ENCODE assay signal across 8 cellular contexts in genomic region chr3:153161714-153162512, GRCh38. TPM values are rescaled to one million over a fixed set of nuclear protein-coding genes. Genes with fewer than 3 reads are reported as not detected.
DNase-seq lines count a peak whose midpoint lies in the region; ATAC-seq and TF ChIP-seq lines count a peak whose summit lies in the region.

Gene RAP2B, plus strand, starts transcription at chr3:153162226. Its CDS starts 468 bp downstream, at chr3:153162694.

- H3K27ac ChIP-seq in upper lobe of right lung = peak within 1 kb of the TSS; percentile 92

- H3K36me3 Mint-ChIP-seq in progenitor cell of endocrine pancreas (ENCODE audit: insufficient read depth) = no peaks in the 10 kb centered on the region

- H3K4me3 ChIP-seq in upper lobe of right lung = peak within 1 kb of the TSS; percentile 88

- DNase-seq in NCI-H1092 (lab: John Stamatoyannopoulos, UW) (peak; percentile 27), amniotic epithelial cell (ENCODE audit: low read depth) (peak; percentile 92), left cardiac atrium (peak; percentile 97), progenitor cell of endocrine pancreas (ENCODE audit: low spot score, unreplicated experiment) (peak; percentile 95), upper lobe of right lung (peak; percentile 99)

- no peaks in the 10 kb centered on the region for H3K9me3 ChIP-seq in upper lobe of right lung

- H3K4me1 ChIP-seq in upper lobe of right lung = peaks cover 16% of the 10 kb centered on the region

- no peaks in the 10 kb centered on the region for H3K27me3 Mint-ChIP-seq in progenitor cell of endocrine pancreas

- peak within 1 kb of the TSS; percentile 95 for H3K4me3 Mint-ChIP-seq in progenitor cell of endocrine pancreas (ENCODE audit: low read depth)

- H3K27ac Mint-ChIP-seq in progenitor cell of endocrine pancreas = peak within 1 kb of the TSS; percentile 97

- H3K36me3 ChIP-seq in upper lobe of right lung = no peaks in the 10 kb centered on the region

- no peak for TF ChIP-seq CTCF in progenitor cell of endocrine pancreas (IDR thresholded peaks at IDR 0.05; ENCODE audit: unreplicated experiment)
- no peak for TF ChIP-seq CTCF in upper lobe of right lung (IDR thresholded peaks at IDR 0.05)

- H3K4me1 Mint-ChIP-seq in progenitor cell of endocrine pancreas (ENCODE audit: low read depth) = peaks cover 31% of the 10 kb centered on the region

- intact Hi-C loops in T-helper 1 cell treated with Interleukin-12 subunit alpha and Interleukin-12 subunit beta and Interleukin-4 antibody, amounts not matched to agents 30 ng/mL and 1 ng/mL, for 36 hours (cut with micrococcal nuclease) = loop anchor here (1.0 to 10.0 kb wide), 17 partner anchors 24 to 1960 kb away; partner anchors contain the start of genes ARHGEF26, GPR171 and MBNL1
- intact Hi-C loops in left cardiac atrium (cut with DNase I) = loop anchor here in 1 of 2 donors (5.0 kb wide), 1 partner anchor 120 kb away; no protein-coding TSS in a partner anchor
- intact Hi-C loops in upper lobe of right lung (cut with DNase I) = no loop called here

- H3K27me3 ChIP-seq in upper lobe of right lung = no peaks in the 10 kb centered on the region

- no peaks in the 10 kb centered on the region for H3K9me3 Mint-ChIP-seq in progenitor cell of endocrine pancreas (ENCODE audit: low read depth)

- ATAC-seq in HG02588 (IDR thresholded peaks at IDR 0.05; ENCODE audit: unreplicated experiment) (peak; percentile 50), left cardiac atrium (peak; percentile 91 to 92), upper lobe of right lung (peak; percentile 91)

- peak; percentile 92 for TF ChIP-seq POLR2A in GM10847 (IDR thresholded peaks at IDR 0.05; ENCODE audit: extremely low read depth, insufficient read length)

RNA-seq across cellular contexts. Expression of gene RAP2B, which starts in this region (rescaled TPM):
- 21.5 and 23.2 TPM in 2 replicates for total RNA-seq in T-helper 1 cell treated with Interleukin-12 subunit alpha and Interleukin-12 subunit beta and Interleukin-4 antibody, amounts not matched to agents 30 ng/mL and 1 ng/mL, for 36 hours
- total RNA-seq in left cardiac atrium (1 to 10 TPM; 6.6 to 6.9 TPM), progenitor cell of endocrine pancreas (11.3 and 12.6 TPM in 2 replicates), upper lobe of right lung (17.9 TPM)

Comparison
In these comparisons a context has a peak if more than half of its experiments do, and no peak if none do; other contexts are left out.
1. Peak in every context shown above with its lines: DNase-seq, ATAC-seq, H3K4me3 ChIP-seq and H3K27ac ChIP-seq.
2. DNase-seq: peak in every context shown above with its lines; median percentile 99 in upper lobe of right lung; 97 in left cardiac atrium; 95 in progenitor cell of endocrine pancreas; 92 in amniotic epithelial cell; 27 in NCI-H1092.